24 cellular contexts compared by ENCODE assay signal in genomic region chr3:56933803-56934202, GRCh38.
DNase-seq lines count a peak whose midpoint lies in the region; ATAC-seq, FAIRE-seq and TF ChIP-seq lines count a peak whose summit lies in the region.
"Had no signal": no experiment of that assay in that cellular context is flagged by ENCODE, and none has a peak within 500 bp of the region (broad histone marks: within the 10 kb centered on the region; RNA-seq: fewer than 3 reads in every experiment).

No MANE protein-coding gene starts in this region.

- TF ChIP-seq EP300 in HepG2 (IDR thresholded peaks at IDR 0.05; ENCODE audit: low read depth in 2 of 2, low read length in 2 of 2), result no peak
- TF ChIP-seq EP300 in HepG2 (CRISPR knock-in tag; IDR thresholded peaks at IDR 0.05; ENCODE audit: borderline replicate concordance), result no peak

- CTCF ChIA-PET in activated CD4-positive, alpha-beta memory T cell treated with anti-CD3 and anti-CD28 coated beads for 36 hours (lab: Charles Lee), result interaction anchor here (0.7 kb wide), 1 partner anchor 180 kb away, joined by 3 read pairs; no protein-coding TSS in a partner anchor
- CTCF ChIA-PET in activated CD4-positive, alpha-beta memory T cell treated with anti-CD3 and anti-CD28 coated beads, Interleukin-2, amount 10 ng/mL, durations not matched to agents 7 days and 5 days (lab: Charles Lee), result no interaction called here
- CTCF ChIA-PET in activated naive CD4-positive, alpha-beta T cell treated with anti-CD3 and anti-CD28 coated beads for 36 hours (lab: Charles Lee), result no interaction called here
- CTCF ChIA-PET in HepG2 (lab: Yijun Ruan, JAX; ENCODE audit: low intra/inter-chr PET ratio, low total read pairs), result no interaction called here

- H3K27ac ChIP-seq in HepG2 (ENCODE audit: extremely low read length, insufficient read depth, low read length), result no peak overlapping the region
- no peak overlapping the region for H3K27ac ChIP-seq in right lobe of liver
- H3K27ac ChIP-seq: 22Rv1; A549; BLaER1 treated with 17β-estradiol and CSF1 and Interleukin-3, amounts not matched to agents 10 nM and 100 nM; C4-2B had no signal

- H3K36me3 Mint-ChIP-seq in T-helper 2 cell treated with Interferon-gamma antibody and Interleukin-4, amounts not matched to agents 5 μg/mL and 100 μg/mL, for 36 hours (ENCODE audit: low read depth), result peaks cover 7% of the 10 kb centered on the region
- H3K36me3 Mint-ChIP-seq in activated CD4-positive, alpha-beta memory T cell treated with anti-CD3 and anti-CD28 coated beads for 36 hours, result peaks cover 14% of the 10 kb centered on the region
- H3K36me3 Mint-ChIP-seq in activated CD4-positive, alpha-beta memory T cell treated with anti-CD3 and anti-CD28 coated beads, Interleukin-2, amount 10 ng/mL, durations not matched to agents 7 days and 5 days (ENCODE audit: low read depth), result peaks cover 17% of the 10 kb centered on the region
- H3K36me3 Mint-ChIP-seq in activated naive CD4-positive, alpha-beta T cell treated with anti-CD3 and anti-CD28 coated beads for 36 hours (ENCODE audit: low read depth), result peaks cover 9% of the 10 kb centered on the region
- H3K36me3 Mint-ChIP-seq: CD8-positive, alpha-beta T cell had no signal

- H3K27ac Mint-ChIP-seq in T-helper 2 cell treated with Interferon-gamma antibody and Interleukin-4, amounts not matched to agents 5 μg/mL and 100 μg/mL, for 36 hours, result peak overlapping the region; percentile 12
- no peak overlapping the region for H3K27ac Mint-ChIP-seq in activated CD4-positive, alpha-beta memory T cell treated with anti-CD3 and anti-CD28 coated beads for 36 hours
- H3K27ac Mint-ChIP-seq in activated CD4-positive, alpha-beta memory T cell treated with anti-CD3 and anti-CD28 coated beads, Interleukin-2, amount 10 ng/mL, durations not matched to agents 7 days and 5 days, result no peak overlapping the region
- H3K27ac Mint-ChIP-seq in activated naive CD4-positive, alpha-beta T cell treated with anti-CD3 and anti-CD28 coated beads for 36 hours, result no peak overlapping the region
- H3K27ac Mint-ChIP-seq: B cell; CD4-positive, alpha-beta T cell; CD8-positive, alpha-beta T cell had no signal

- H3K4me3 Mint-ChIP-seq in T-helper 2 cell treated with Interferon-gamma antibody and Interleukin-4, amounts not matched to agents 5 μg/mL and 100 μg/mL, for 36 hours, result no peak overlapping the region
- no peak overlapping the region for H3K4me3 Mint-ChIP-seq in activated CD4-positive, alpha-beta memory T cell treated with anti-CD3 and anti-CD28 coated beads for 36 hours
- no peak overlapping the region for H3K4me3 Mint-ChIP-seq in activated CD4-positive, alpha-beta memory T cell treated with anti-CD3 and anti-CD28 coated beads, Interleukin-2, amount 10 ng/mL, durations not matched to agents 7 days and 5 days
- H3K4me3 Mint-ChIP-seq in activated naive CD4-positive, alpha-beta T cell treated with anti-CD3 and anti-CD28 coated beads for 36 hours, result no peak overlapping the region
- H3K4me3 Mint-ChIP-seq: B cell; CD4-positive, alpha-beta T cell; CD8-positive, alpha-beta T cell had no signal

- H3K27me3 Mint-ChIP-seq in T-helper 2 cell treated with Interferon-gamma antibody and Interleukin-4, amounts not matched to agents 5 μg/mL and 100 μg/mL, for 36 hours (ENCODE audit: low read depth), result no peaks in the 10 kb centered on the region
- no peaks in the 10 kb centered on the region for H3K27me3 Mint-ChIP-seq in activated CD4-positive, alpha-beta memory T cell treated with anti-CD3 and anti-CD28 coated beads for 36 hours
- peaks cover 2% of the 10 kb centered on the region for H3K27me3 Mint-ChIP-seq in activated CD4-positive, alpha-beta memory T cell treated with anti-CD3 and anti-CD28 coated beads, Interleukin-2, amount 10 ng/mL, durations not matched to agents 7 days and 5 days
- no peaks in the 10 kb centered on the region for H3K27me3 Mint-ChIP-seq in activated naive CD4-positive, alpha-beta T cell treated with anti-CD3 and anti-CD28 coated beads for 36 hours (ENCODE audit: low read depth)
- H3K27me3 Mint-ChIP-seq: CD4-positive, alpha-beta T cell had no signal

- in situ Hi-C loops in HepG2 (cut with HindIII; ENCODE audit: extremely low pct_ligation_motif_present, low pct_unique_long_range_greater_than_20kb), result no loop called here

- TF ChIP-seq CTCF in HepG2 (CRISPR knock-in tag; IDR thresholded peaks at IDR 0.05), result no peak
- TF ChIP-seq CTCF in right lobe of liver (IDR thresholded peaks at IDR 0.05), result no peak

- no peak overlapping the region for H3K9ac ChIP-seq in HepG2 (ENCODE audit: insufficient read depth, low read depth, low read length)
- H3K9ac ChIP-seq: BLaER1 treated with 17β-estradiol and CSF1 and Interleukin-3, amounts not matched to agents 10 nM and 100 nM had no signal

- no peak for FAIRE-seq in HepG2 (lab: Jason Lieb, UNC)
- FAIRE-seq: A549, D721Med, G401.6, GM12891, GM19239 had no signal

- no peaks in the 10 kb centered on the region for H3K36me3 ChIP-seq in HepG2 (replicated peaks in 1 of 2; ENCODE audit: control insufficient read depth in 1 of 2, insufficient read depth in 2 of 2, low read length in 2 of 2)
- no peaks in the 10 kb centered on the region for H3K36me3 ChIP-seq in right lobe of liver
- H3K36me3 ChIP-seq: BLaER1 treated with 17β-estradiol and CSF1 and Interleukin-3, amounts not matched to agents 10 nM and 100 nM had no signal

- POLR2A ChIA-PET in activated CD4-positive, alpha-beta memory T cell treated with anti-CD3 and anti-CD28 coated beads for 36 hours (lab: Charles Lee), result no interaction called here
- POLR2A ChIA-PET in activated CD4-positive, alpha-beta memory T cell treated with anti-CD3 and anti-CD28 coated beads, Interleukin-2, amount 10 ng/mL, durations not matched to agents 7 days and 5 days (lab: Charles Lee), result interaction anchor here (0.6 kb wide), 1 partner anchor 18 kb away, joined by 3 read pairs; no protein-coding TSS in a partner anchor
- POLR2A ChIA-PET in HepG2 (lab: Yijun Ruan, JAX), result no interaction called here

- 100% methylated on average over 1 of the region's 1 CpG for WGBS in HepG2 (ENCODE audit: low lambda C conversion rate)
- WGBS in right lobe of liver (ENCODE audit: insufficient coverage, low coverage, low lambda C conversion rate, missing lambda C conversion rate), result 60% methylated on average over 1 of the region's 1 CpG

- H3K9me3 Mint-ChIP-seq in T-helper 2 cell treated with Interferon-gamma antibody and Interleukin-4, amounts not matched to agents 5 μg/mL and 100 μg/mL, for 36 hours, result peaks cover 16% of the 10 kb centered on the region
- H3K9me3 Mint-ChIP-seq in activated CD4-positive, alpha-beta memory T cell treated with anti-CD3 and anti-CD28 coated beads for 36 hours, result peaks cover 23% of the 10 kb centered on the region
- H3K9me3 Mint-ChIP-seq in activated CD4-positive, alpha-beta memory T cell treated with anti-CD3 and anti-CD28 coated beads, Interleukin-2, amount 10 ng/mL, durations not matched to agents 7 days and 5 days, result peaks cover 14% of the 10 kb centered on the region
- peaks cover 12% of the 10 kb centered on the region for H3K9me3 Mint-ChIP-seq in activated naive CD4-positive, alpha-beta T cell treated with anti-CD3 and anti-CD28 coated beads for 36 hours

- ATAC-seq in HepG2, result no peak
- ATAC-seq in right lobe of liver, result no peak
- ATAC-seq: A549; CD8-positive, alpha-beta T cell had no signal

- H3K4me1 ChIP-seq in HepG2 (ENCODE audit: insufficient read depth, low read length), result peaks cover 6% of the 10 kb centered on the region
- no peaks in the 10 kb centered on the region for H3K4me1 ChIP-seq in right lobe of liver

- no peak overlapping the region for H3K4me2 ChIP-seq in HepG2 (ENCODE audit: low read depth, low read length)
- H3K4me2 ChIP-seq: A549; BLaER1 treated with 17β-estradiol and CSF1 and Interleukin-3, amounts not matched to agents 10 nM and 100 nM had no signal

- H3K9me3 ChIP-seq in HepG2 (ENCODE audit: low read length), result no peaks in the 10 kb centered on the region
- H3K9me3 ChIP-seq in right lobe of liver, result no peaks in the 10 kb centered on the region
- H3K9me3 ChIP-seq: A549 had no signal

- H2AFZ ChIP-seq in HepG2 (ENCODE audit: low read length), result no peak overlapping the region

- no peaks in the 10 kb centered on the region for H3K79me2 ChIP-seq in HepG2 (ENCODE audit: insufficient read depth, low read length)

- H3K27me3 ChIP-seq in HepG2 (ENCODE audit: control insufficient read depth in 1 of 2, insufficient read depth in 2 of 2, low read length in 2 of 2) (no peaks in the 10 kb centered on the region), right lobe of liver (no peaks in the 10 kb centered on the region)
- H3K27me3 ChIP-seq: BLaER1 treated with 17β-estradiol and CSF1 and Interleukin-3, amounts not matched to agents 10 nM and 100 nM had no signal

- peaks cover 25% of the 10 kb centered on the region for H3K4me1 Mint-ChIP-seq in T-helper 2 cell treated with Interferon-gamma antibody and Interleukin-4, amounts not matched to agents 5 μg/mL and 100 μg/mL, for 36 hours (ENCODE audit: low read depth)
- H3K4me1 Mint-ChIP-seq in activated CD4-positive, alpha-beta memory T cell treated with anti-CD3 and anti-CD28 coated beads for 36 hours (ENCODE audit: low read depth), result peaks cover 49% of the 10 kb centered on the region
- peaks cover 34% of the 10 kb centered on the region for H3K4me1 Mint-ChIP-seq in activated CD4-positive, alpha-beta memory T cell treated with anti-CD3 and anti-CD28 coated beads, Interleukin-2, amount 10 ng/mL, durations not matched to agents 7 days and 5 days
- peaks cover 41% of the 10 kb centered on the region for H3K4me1 Mint-ChIP-seq in activated naive CD4-positive, alpha-beta T cell treated with anti-CD3 and anti-CD28 coated beads for 36 hours (ENCODE audit: low read depth)
- H3K4me1 Mint-ChIP-seq: B cell had no signal

- no peaks in the 10 kb centered on the region for H4K20me1 ChIP-seq in HepG2 (ENCODE audit: insufficient read depth, low read length)
- H4K20me1 ChIP-seq: BLaER1 treated with 17β-estradiol and CSF1 and Interleukin-3, amounts not matched to agents 10 nM and 100 nM had no signal

- intact Hi-C loops in activated CD4-positive, alpha-beta memory T cell treated with anti-CD3 and anti-CD28 coated beads for 36 hours (cut with micrococcal nuclease), result no loop called here
- intact Hi-C loops in activated naive CD4-positive, alpha-beta T cell treated with anti-CD3 and anti-CD28 coated beads for 36 hours (cut with micrococcal nuclease), result no loop called here
- intact Hi-C loops in HepG2 (cut with micrococcal nuclease; ENCODE audit: unreplicated experiment), result no loop called here
- intact Hi-C loops in right lobe of liver (cut with DNase I), result no loop called here

- no TSS peak for BruUV-seq in HepG2 (replicated peaks; lab: Mats Ljungman, UMichigan)

- no peak for DNase-seq in T-helper 2 cell treated with Interferon-gamma antibody and Interleukin-4, amounts not matched to agents 5 μg/mL and 100 μg/mL, for 36 hours (ENCODE audit: low spot score)
- DNase-seq in T-helper 2 cell (no peak), HepG2 (ENCODE audit: low spot score) (no peak), right lobe of liver (no peak)
- DNase-seq in activated CD4-positive, alpha-beta memory T cell treated with anti-CD3 and anti-CD28 coated beads for 36 hours, result peak; percentile 23
- no peak for DNase-seq in activated CD4-positive, alpha-beta memory T cell treated with anti-CD3 and anti-CD28 coated beads, Interleukin-2, amount 10 ng/mL, durations not matched to agents 7 days and 5 days
- peak; percentile 52 for DNase-seq in activated naive CD4-positive, alpha-beta T cell treated with anti-CD3 and anti-CD28 coated beads for 36 hours
- DNase-seq in activated naive CD4-positive, alpha-beta T cell (lab: John Stamatoyannopoulos, UW), result no peak
- DNase-seq: AML-193; Caco-2; Calu3; CD4-positive, alpha-beta T cell; CD8-positive, alpha-beta T cell; DMS79 treated with DMSO at 0.1 percent for 48 hours; GF-D8 had no signal

- TF ChIP-seq POLR2A in HepG2 (IDR thresholded peaks at IDR 0.05; ENCODE audit: insufficient read depth in 1 of 2, low read depth in 2 of 2, low read length in 2 of 2) (no peak), right lobe of liver (IDR thresholded peaks at IDR 0.05) (no peak)

- no peak overlapping the region for H3K4me3 ChIP-seq in HepG2 (replicated peaks in 1 of 3; ENCODE audit: insufficient read depth in 1 of 3, low read depth in 2 of 3, low read length in 3 of 3)
- no peak overlapping the region for H3K4me3 ChIP-seq in right lobe of liver
- H3K4me3 ChIP-seq: A549; BLaER1 treated with 17β-estradiol and CSF1 and Interleukin-3, amounts not matched to agents 10 nM and 100 nM had no signal

- no peak for TF ChIP-seq RAD21 in HepG2 (CRISPR knock-in tag; IDR thresholded peaks at IDR 0.05)

Comparison
In these comparisons a context has a peak if more than half of its experiments do, and no peak if none do; other contexts are left out.
1. DNase-seq: peak in activated CD4-positive, alpha-beta memory T cell treated with anti-CD3 and anti-CD28 coated beads for 36 hours (single experiment) and activated naive CD4-positive, alpha-beta T cell treated with anti-CD3 and anti-CD28 coated beads for 36 hours (single experiment); none in T-helper 2 cell treated with Interferon-gamma antibody and Interleukin-4, amounts not matched to agents 5 μg/mL and 100 μg/mL, for 36 hours (single experiment), T-helper 2 cell (0 of 5), activated CD4-positive, alpha-beta memory T cell treated with anti-CD3 and anti-CD28 coated beads, Interleukin-2, amount 10 ng/mL, durations not matched to agents 7 days and 5 days (single experiment), activated naive CD4-positive, alpha-beta T cell (0 of 4), HepG2 (single experiment) and right lobe of liver (0 of 3).